In genomic region chr10:24619994-24620310, GRCh38 we compare ENCODE assay signal across 1 cellular context.
TF ChIP-seq lines count a peak whose summit lies in the region.

No MANE protein-coding gene starts in this region.

TF ChIP-seq in A549, 52 proteins besides CTCF, POLR2A, EP300 and RAD21:
- TF ChIP-seq CEBPB (IDR thresholded peaks at IDR 0.05), result peak in 1 of 2 experiments; percentile 36; a peak in 2 of 4 replicates
